1 cellular context compared by ENCODE assay signal in genomic region chr7:45178241-45179225, GRCh38.
TF ChIP-seq lines count a peak whose summit lies in the region.

No MANE protein-coding gene starts in this region.

TF ChIP-seq in GM12878, 131 proteins besides CTCF, POLR2A, EP300 and RAD21:
- TF ChIP-seq RELA (IDR thresholded peaks at IDR 0.05; ENCODE audit: borderline replicate concordance, partially characterized antibody), result no peak
- TF ChIP-seq SMC3 (IDR thresholded peaks at IDR 0.05; ENCODE audit: borderline replicate concordance, low read length), result peak; percentile 27; the same call in 1 of the 2 replicates
TF ChIP-seq in GM12878: peak in this region for 1.
